In the genomic region with DNA sequence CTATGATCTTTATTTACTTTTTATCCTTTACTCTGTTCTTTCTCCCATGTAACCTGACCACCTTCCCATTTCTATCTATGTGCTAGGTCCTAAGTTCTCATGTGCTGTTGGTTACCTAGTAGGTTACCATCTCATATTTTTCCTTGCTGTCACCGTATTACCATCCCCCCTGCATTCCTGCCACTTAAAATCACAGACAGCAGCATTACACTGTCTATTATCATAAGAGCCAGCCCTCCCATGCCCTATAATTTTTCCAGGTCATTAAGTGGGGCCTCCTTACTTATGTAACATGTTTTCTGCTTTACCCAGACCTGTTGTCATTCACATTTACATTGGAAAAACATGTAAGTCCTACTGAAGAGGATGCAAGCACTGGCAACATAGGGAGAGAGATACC, we compare ENCODE assay signal across 19 cellular contexts.
A peak's percentile ranks its signal among the peaks of the same experiment; 100 is the strongest.
DNase-seq lines count a peak whose midpoint lies in the region; ATAC-seq and TF ChIP-seq lines count a peak whose summit lies in the region.
"Had no signal": no experiment of that assay in that cellular context is flagged by ENCODE, and none has a peak within 500 bp of the region (broad histone marks: within the 10 kb centered on the region; RNA-seq: fewer than 3 reads in every experiment).

No MANE protein-coding gene starts in this region.

- H2BK12ac ChIP-seq in trophoblast cell (ENCODE audit: low read length) = no peak overlapping the region

- H3K9me2 ChIP-seq in GM23338 (ENCODE audit: insufficient read depth) = peaks cover 4% of the 10 kb centered on the region

- H3K27me3 ChIP-seq in right atrium auricular region (no peaks in the 10 kb centered on the region), GM23338 (ENCODE audit: insufficient read depth) (no peaks in the 10 kb centered on the region), trophoblast cell (ENCODE audit: insufficient read depth, low read length) (no peaks in the 10 kb centered on the region)
- H3K27me3 ChIP-seq: BLaER1 had no signal

- no peaks in the 10 kb centered on the region for H3K9me3 ChIP-seq in right atrium auricular region
- H3K9me3 ChIP-seq in trophoblast cell (ENCODE audit: insufficient read depth, low read depth, low read length) = no peaks in the 10 kb centered on the region
- H3K9me3 ChIP-seq: BLaER1, Caco-2 had no signal

- H4K12ac ChIP-seq in trophoblast cell (ENCODE audit: low read depth, low read length) = no peak overlapping the region

- no peak overlapping the region for H2AK5ac ChIP-seq in trophoblast cell (ENCODE audit: low read length)

- H3F3A ChIP-seq in GM23338 (replicated peaks; ENCODE audit: low read depth) = no peaks in the 10 kb centered on the region

- H3K27ac Mint-ChIP-seq in GM23338 = no peak overlapping the region
- peak overlapping the region in 2 of 3 experiments; percentile 28 to 29 for H3K27ac Mint-ChIP-seq in nephron
- H3K27ac Mint-ChIP-seq: B cell; CD4-positive, CD25-positive, alpha-beta regulatory T cell; CD8-positive, alpha-beta T cell; H9 had no signal

- DNase-seq in Right ventricle myocardium inferior (ENCODE audit: missing footprints) (no peak), right atrium auricular region (ENCODE audit: low spot score) (no peak), GM23338 (ENCODE audit: low spot score) (no peak), retina (peak; percentile 36), trophoblast cell (no peak)
- no peak for DNase-seq in effector CD8-positive, alpha-beta T cell (lab: John Stamatoyannopoulos, UW)
- DNase-seq: Caco-2; CD4-positive, CD25-positive, alpha-beta regulatory T cell; CD8-positive, alpha-beta T cell; DMS153; DND-41; GM23248; H9 had no signal

- no CpG with 5 or more reads among the region's 1 CpG for WGBS in trophoblast cell (ENCODE audit: extremely low coverage, insufficient coverage, insufficient read length)

- peaks cover 5% of the 10 kb centered on the region for H3K27me3 Mint-ChIP-seq in GM23338 (ENCODE audit: insufficient read depth, low read depth, poor library complexity)
- peaks cover 3% of the 10 kb centered on the region for H3K27me3 Mint-ChIP-seq in nephron (ENCODE audit: low read depth)
- H3K27me3 Mint-ChIP-seq: B cell; CD4-positive, CD25-positive, alpha-beta regulatory T cell had no signal

- ATAC-seq in Right ventricle myocardium inferior = peak; percentile 66
- ATAC-seq in GM23338 = no peak
- ATAC-seq: CD8-positive, alpha-beta T cell; HCT116 had no signal

- H3K36me3 Mint-ChIP-seq in GM23338 (ENCODE audit: low read depth) = no peaks in the 10 kb centered on the region
- no peaks in the 10 kb centered on the region for H3K36me3 Mint-ChIP-seq in nephron (ENCODE audit: low read depth)
- H3K36me3 Mint-ChIP-seq: CD4-positive, CD25-positive, alpha-beta regulatory T cell; CD8-positive, alpha-beta T cell had no signal

- H3K9me3 Mint-ChIP-seq in GM23338 (no peaks in the 10 kb centered on the region), nephron (no peaks in the 10 kb centered on the region)
- H3K9me3 Mint-ChIP-seq: CD8-positive, alpha-beta T cell had no signal

- H3K4me2 ChIP-seq in GM23338 = no peak overlapping the region
- H3K4me2 ChIP-seq in trophoblast cell (ENCODE audit: low read length) = no peak overlapping the region
- H3K4me2 ChIP-seq: BLaER1 had no signal

- H3K4me3 ChIP-seq in right atrium auricular region = no peak overlapping the region
- no peak overlapping the region for H3K4me3 ChIP-seq in GM23338
- H3K4me3 ChIP-seq in trophoblast cell (ENCODE audit: low read depth, low read length) = no peak overlapping the region
- H3K4me3 ChIP-seq: BLaER1, GM23248 had no signal

- H3K4me1 ChIP-seq in right atrium auricular region = no peaks in the 10 kb centered on the region
- H3K4me1 ChIP-seq in GM23338 (ENCODE audit: insufficient read depth) = peaks cover 3% of the 10 kb centered on the region; the same call in 1 of the 2 replicates
- peaks cover 3% of the 10 kb centered on the region in 2 experiments for H3K4me1 ChIP-seq in trophoblast cell (ENCODE audit: control insufficient read depth in 1 of 2, insufficient read depth in 2 of 2, low read length in 2 of 2)
- H3K4me1 ChIP-seq: BLaER1, Caco-2 had no signal

- H4K20me1 ChIP-seq in GM23338 (replicated peaks; ENCODE audit: insufficient read depth) = no peaks in the 10 kb centered on the region
- H4K20me1 ChIP-seq: BLaER1 had no signal

- H3K23ac ChIP-seq in trophoblast cell (ENCODE audit: low read length) = no peak overlapping the region

- peaks cover 9% of the 10 kb centered on the region; the same call in 2 of the 3 replicates for H3K4me1 Mint-ChIP-seq in GM23338
- peaks cover 16% of the 10 kb centered on the region for H3K4me1 Mint-ChIP-seq in nephron
- H3K4me1 Mint-ChIP-seq: B cell; CD4-positive, CD25-positive, alpha-beta regulatory T cell had no signal

- no peak overlapping the region for H2BK120ac ChIP-seq in trophoblast cell (ENCODE audit: insufficient read depth, low read length, poor library complexity)

- no peak overlapping the region for H2BK5ac ChIP-seq in trophoblast cell (ENCODE audit: low read depth, low read length, poor library complexity)

- intact Hi-C loops in Right ventricle myocardium inferior (cut with DNase I) = no loop called here

- no peaks in the 10 kb centered on the region for H3K36me3 ChIP-seq in right atrium auricular region
- no peaks in the 10 kb centered on the region for H3K36me3 ChIP-seq in GM23338 (ENCODE audit: insufficient read depth)
- no peaks in the 10 kb centered on the region for H3K36me3 ChIP-seq in trophoblast cell (ENCODE audit: control insufficient read depth in 1 of 2, insufficient read depth in 2 of 2, low read length in 2 of 2)
- H3K36me3 ChIP-seq: BLaER1 had no signal

- H3K79me2 ChIP-seq in GM23338 (replicated peaks; ENCODE audit: insufficient read depth) = no peaks in the 10 kb centered on the region
- no peaks in the 10 kb centered on the region for H3K79me2 ChIP-seq in trophoblast cell (ENCODE audit: control insufficient read depth, insufficient read depth, low read length, poor library complexity)

- no peaks in the 10 kb centered on the region for H3K79me1 ChIP-seq in trophoblast cell (ENCODE audit: low read length)

- no peak overlapping the region for H4K8ac ChIP-seq in trophoblast cell (ENCODE audit: low read depth, low read length)

- no peak for TF ChIP-seq CTCF in right atrium auricular region (IDR thresholded peaks at IDR 0.05)
- no peak for TF ChIP-seq CTCF in GM23338 (conservative IDR thresholded peaks at IDR 0.05; ENCODE audit: low read depth in 2 of 2)
- TF ChIP-seq CTCF in nephron (IDR thresholded peaks at IDR 0.05; ENCODE audit: unreplicated experiment in 3 of 3) = no peak

- no peak overlapping the region for H3K4me3 Mint-ChIP-seq in GM23338
- H3K4me3 Mint-ChIP-seq in nephron = no peak overlapping the region
- H3K4me3 Mint-ChIP-seq: B cell; CD4-positive, CD25-positive, alpha-beta regulatory T cell; CD8-positive, alpha-beta T cell; H9 had no signal

- no peak overlapping the region for H3K9ac ChIP-seq in trophoblast cell (ENCODE audit: low read length)
- H3K9ac ChIP-seq: BLaER1, GM23248 had no signal

- no peak overlapping the region for H3K27ac ChIP-seq in right atrium auricular region
- no peak overlapping the region for H3K27ac ChIP-seq in GM23338 (ENCODE audit: low read depth)
- no peak overlapping the region for H3K27ac ChIP-seq in trophoblast cell (ENCODE audit: low read depth, low read length)
- H3K27ac ChIP-seq: 22Rv1, BLaER1, C4-2B, GM23248 had no signal

- H3K4ac ChIP-seq in trophoblast cell (ENCODE audit: low read depth, low read length) = no peak overlapping the region

- H3K14ac ChIP-seq in trophoblast cell (ENCODE audit: low read length) = no peak overlapping the region

- no peak overlapping the region for H4K91ac ChIP-seq in trophoblast cell (ENCODE audit: low read depth, low read length)

- H2AFZ ChIP-seq in GM23338 = 0 out of 2 replicates have a peak overlapping the region, but pooled peaks have one; percentile 18
- H2AFZ ChIP-seq in trophoblast cell (ENCODE audit: insufficient read depth, low read length, poor library complexity) = no peak overlapping the region
- H2AFZ ChIP-seq: GM23248 had no signal

- H3K18ac ChIP-seq in trophoblast cell (ENCODE audit: low read length) = no peak overlapping the region

TF ChIP-seq in GM23338, 12 proteins besides CTCF, POLR2A, EP300 and RAD21:
- TF ChIP-seq ZNF114 (CRISPR knock-in tag; IDR thresholded peaks at IDR 0.05) = no peak
- TF ChIP-seq NANOG (IDR thresholded peaks at IDR 0.05; ENCODE audit: borderline replicate concordance) = no peak
